ENCODE assay signal across 3 cellular contexts in genomic region chr4:141057582-141057981, GRCh38.
"Had no signal": no experiment of that assay in that cellular context is flagged by ENCODE, and none has a peak within 500 bp of the region (broad histone marks: within the 10 kb centered on the region; RNA-seq: fewer than 3 reads in every experiment).

No MANE protein-coding gene starts in this region.

- ATAC-seq: GM12878 had no signal

- DNase-seq: GDM1, GF-D8 had no signal

- H3K4me3 ChIP-seq: GM12878 had no signal
